12 cellular contexts compared by ENCODE assay signal in genomic region chr2:37225129-37225528, GRCh38. TPM values are rescaled to one million over a fixed set of nuclear protein-coding genes. Genes with fewer than 3 reads are reported as not detected.
DNase-seq lines count a peak whose midpoint lies in the region; ATAC-seq, FAIRE-seq and TF ChIP-seq lines count a peak whose summit lies in the region.
"Not testable (repeated sequence)": the region's sequence is repeated elsewhere in the genome, so short reads cannot be mapped to it uniquely, and the experiment has no call there.
"Had no signal": no experiment of that assay in that cellular context is flagged by ENCODE, and none has a peak within 500 bp of the region (broad histone marks: within the 10 kb centered on the region; RNA-seq: fewer than 3 reads in every experiment).

No MANE protein-coding gene starts in this region.

- H3K27ac ChIP-seq in HUES6 (ENCODE audit: low read depth, low read length) (peak overlapping the region; percentile 93), iPS-18a (ENCODE audit: low read length) (peak overlapping the region; percentile 8)
- H3K27ac ChIP-seq in K562 (ENCODE audit: extremely low read depth, low read depth, low read length), result not testable (repeated sequence)

- POLR2A ChIA-PET in Caco-2 (lab: Charles Lee); WTC11 (lab: Charles Lee); K562 (lab: Yijun Ruan, JAX); naive thymus-derived CD8-positive, alpha-beta T cell (lab: Charles Lee): not testable (repeated sequence)

- H3K4me2 ChIP-seq in K562 (ENCODE audit: insufficient read depth, low read length), result not testable (repeated sequence)

- not testable (repeated sequence) for ATAC-seq in WTC11; activated T-helper 17 cell treated with anti-CD3 and anti-CD28 coated beads, Interleukin-2, amount 50 U/mL, for 72 hours (replicated peaks); K562; naive thymus-derived CD8-positive, alpha-beta T cell

- TF ChIP-seq POLR2A in K562 (conservative IDR thresholded peaks at IDR 0.05), result not testable (repeated sequence)

- H3K4me1 ChIP-seq in Caco-2 (peaks cover 17% of the 10 kb centered on the region), HUES6 (ENCODE audit: control insufficient read depth, insufficient read depth, low read length) (peaks cover 46% of the 10 kb centered on the region), iPS-18a (ENCODE audit: control insufficient read depth, low read depth, low read length) (peaks cover 49% of the 10 kb centered on the region)
- H3K4me1 ChIP-seq in K562 (replicated peaks in 1 of 2; ENCODE audit: control insufficient read depth in 2 of 2, insufficient read depth in 2 of 2, low read length in 2 of 2), result not testable (repeated sequence)

- H3K9me3 Mint-ChIP-seq in Caco-2 (ENCODE audit: unreplicated experiment); WTC11; activated T-helper 17 cell treated with anti-CD3 and anti-CD28 coated beads, Interleukin-2, amount 50 U/mL, for 72 hours; naive thymus-derived CD8-positive, alpha-beta T cell; stimulated activated naive CD8-positive, alpha-beta T cell treated with anti-CD3 and anti-CD28 coated beads, Interleukin-15, Interleukin-2, amounts not matched to agents 100 ng/mL and 50 ng/mL, for 24 hours: not testable (repeated sequence)

- not testable (repeated sequence) for H3K27me3 Mint-ChIP-seq in Caco-2 (ENCODE audit: insufficient read depth, unreplicated experiment); WTC11 (ENCODE audit: low read depth); activated T-helper 17 cell treated with anti-CD3 and anti-CD28 coated beads, Interleukin-2, amount 50 U/mL, for 72 hours; naive thymus-derived CD8-positive, alpha-beta T cell; stimulated activated naive CD8-positive, alpha-beta T cell treated with anti-CD3 and anti-CD28 coated beads, Interleukin-15, Interleukin-2, amounts not matched to agents 100 ng/mL and 50 ng/mL, for 24 hours

- peak overlapping the region; percentile 63 for H3K27ac Mint-ChIP-seq in Caco-2 (ENCODE audit: unreplicated experiment)
- peak overlapping the region; percentile 96 for H3K27ac Mint-ChIP-seq in WTC11
- not testable (repeated sequence) for H3K27ac Mint-ChIP-seq in activated T-helper 17 cell treated with anti-CD3 and anti-CD28 coated beads, Interleukin-2, amount 50 U/mL, for 72 hours; stimulated activated naive CD8-positive, alpha-beta T cell treated with anti-CD3 and anti-CD28 coated beads, Interleukin-15, Interleukin-2, amounts not matched to agents 100 ng/mL and 50 ng/mL, for 24 hours
- H3K27ac Mint-ChIP-seq in naive thymus-derived CD8-positive, alpha-beta T cell, result peak overlapping the region in 4 of 10 donors; percentile 9 to 67 (median 30)

- H3K4me3 Mint-ChIP-seq in Caco-2 (ENCODE audit: unreplicated experiment) (peak overlapping the region; percentile 22), WTC11 (peak overlapping the region; percentile 54)
- H3K4me3 Mint-ChIP-seq in activated T-helper 17 cell treated with anti-CD3 and anti-CD28 coated beads, Interleukin-2, amount 50 U/mL, for 72 hours, result peak overlapping the region; percentile 25
- H3K4me3 Mint-ChIP-seq in naive thymus-derived CD8-positive, alpha-beta T cell, result peak overlapping the region in 9 of 10 donors; percentile 7 to 66 (median 42)
- H3K4me3 Mint-ChIP-seq in stimulated activated naive CD8-positive, alpha-beta T cell treated with anti-CD3 and anti-CD28 coated beads, Interleukin-15, Interleukin-2, amounts not matched to agents 100 ng/mL and 50 ng/mL, for 24 hours, result peak overlapping the region; percentile 0

- not testable (repeated sequence) for H3K27me3 ChIP-seq in Caco-2 (replicated peaks; ENCODE audit: control insufficient read depth, insufficient read depth, low read length); HUES6 (ENCODE audit: control insufficient read depth, insufficient read depth, low read length); K562 (ENCODE audit: control insufficient read depth in 2 of 2, insufficient read depth in 2 of 2, low read length in 2 of 2); iPS-18a (ENCODE audit: control insufficient read depth, insufficient read depth, low read length)

- H3K9me3 ChIP-seq in Caco-2; HUES6 (ENCODE audit: control insufficient read depth, insufficient read depth, low read depth, low read length); K562 (replicated peaks; ENCODE audit: control insufficient read depth, insufficient read depth, low read depth, low read length); iPS-18a (ENCODE audit: control insufficient read depth, low read depth, low read length): not testable (repeated sequence)

- H3K36me3 ChIP-seq in Caco-2 (ENCODE audit: control insufficient read depth, insufficient read depth, low read length), result peaks cover 11% of the 10 kb centered on the region
- H3K36me3 ChIP-seq in HUES6 (ENCODE audit: control insufficient read depth, insufficient read depth, low read length), result peaks cover 71% of the 10 kb centered on the region
- H3K36me3 ChIP-seq in K562 (ENCODE audit: control insufficient read depth, insufficient read depth, low read length), result peaks cover 85% of the 10 kb centered on the region
- H3K36me3 ChIP-seq in iPS-18a (ENCODE audit: control insufficient read depth, low read depth, low read length), result peaks cover 75% of the 10 kb centered on the region

- intact Hi-C loops in Caco-2 (cut with micrococcal nuclease; ENCODE audit: unreplicated experiment); K562 (cut with micrococcal nuclease): not testable (repeated sequence)

- H3K9ac ChIP-seq in HUES6 (ENCODE audit: low read length), result peak overlapping the region; percentile 82
- H3K9ac ChIP-seq in K562 (ENCODE audit: insufficient read depth in 1 of 2, low read depth in 2 of 2, low read length in 2 of 2), result not testable (repeated sequence)
- peak overlapping the region; percentile 4 for H3K9ac ChIP-seq in iPS-18a (ENCODE audit: low read length)

- no CpG with 5 or more reads among the region's 2 CpGs for WGBS in K562 (ENCODE audit: insufficient coverage, low coverage, missing lambda C conversion rate)

- not testable (repeated sequence) for H3K4me3 ChIP-seq in Caco-2 (ENCODE audit: low read depth, low read length); K562
- H3K4me3 ChIP-seq in HUES6 (ENCODE audit: low read depth, low read length), result peak overlapping the region; percentile 46
- peak overlapping the region; percentile 7 for H3K4me3 ChIP-seq in iPS-18a (ENCODE audit: low read length)

- not testable (repeated sequence) for BruUV-seq in Caco-2 (replicated peaks; lab: Mats Ljungman, UMichigan); K562 (replicated peaks; lab: Mats Ljungman, UMichigan)

- DNase-seq in Caco-2; WTC11 (ENCODE audit: low spot score); K562 (ENCODE audit: extremely low read depth in 1 of 4, low spot score in 3 of 4); naive thymus-derived CD8-positive, alpha-beta T cell: not testable (repeated sequence)

- peaks cover 77% of the 10 kb centered on the region for H3K79me2 ChIP-seq in K562 (ENCODE audit: control insufficient read depth, insufficient read depth, low read length)

- H2AFZ ChIP-seq in K562 (ENCODE audit: low read depth, low read length), result not testable (repeated sequence)

- H3K4me1 Mint-ChIP-seq in Caco-2 (ENCODE audit: low read depth, unreplicated experiment), result peaks cover 15% of the 10 kb centered on the region
- H3K4me1 Mint-ChIP-seq in WTC11, result peaks cover 67% of the 10 kb centered on the region
- peaks cover 26% of the 10 kb centered on the region for H3K4me1 Mint-ChIP-seq in activated T-helper 17 cell treated with anti-CD3 and anti-CD28 coated beads, Interleukin-2, amount 50 U/mL, for 72 hours
- peaks cover 26 to 70% (median 59%) of the 10 kb centered on the region in 4 donors for H3K4me1 Mint-ChIP-seq in naive thymus-derived CD8-positive, alpha-beta T cell
- H3K4me1 Mint-ChIP-seq in stimulated activated naive CD8-positive, alpha-beta T cell treated with anti-CD3 and anti-CD28 coated beads, Interleukin-15, Interleukin-2, amounts not matched to agents 100 ng/mL and 50 ng/mL, for 24 hours (ENCODE audit: low read depth), result peaks cover 73% of the 10 kb centered on the region

- not testable (repeated sequence) for TF ChIP-seq CTCF in Caco-2 (IDR thresholded peaks at IDR 0.05; ENCODE audit: insufficient read depth in 1 of 2, low read depth in 1 of 2, low read length in 1 of 2, severe bottlenecking in 1 of 2, unreplicated experiment in 1 of 2); WTC11 (IDR thresholded peaks at IDR 0.05); K562 (IDR thresholded peaks at IDR 0.05 in 2 of 3, conservative IDR thresholded peaks at IDR 0.05 in 1 of 3; ENCODE audit: insufficient read depth in 2 of 3, low read depth in 1 of 3, low read length in 3 of 3)

- in situ Hi-C loops in K562 (cut with MboI), result not testable (repeated sequence)

- peaks cover 12% of the 10 kb centered on the region; the same call in 1 of the 2 replicates for H4K20me1 ChIP-seq in K562 (replicated peaks; ENCODE audit: control insufficient read depth, insufficient read depth, low read length)

- H3K36me3 Mint-ChIP-seq in Caco-2 (ENCODE audit: insufficient read depth, unreplicated experiment) (peaks cover 64% of the 10 kb centered on the region), WTC11 (peaks cover 68% of the 10 kb centered on the region)
- H3K36me3 Mint-ChIP-seq in activated T-helper 17 cell treated with anti-CD3 and anti-CD28 coated beads, Interleukin-2, amount 50 U/mL, for 72 hours (ENCODE audit: low read depth), result peaks cover 92% of the 10 kb centered on the region
- peaks cover 13 to 78% (median 43%) of the 10 kb centered on the region in 3 donors for H3K36me3 Mint-ChIP-seq in naive thymus-derived CD8-positive, alpha-beta T cell
- H3K36me3 Mint-ChIP-seq in stimulated activated naive CD8-positive, alpha-beta T cell treated with anti-CD3 and anti-CD28 coated beads, Interleukin-15, Interleukin-2, amounts not matched to agents 100 ng/mL and 50 ng/mL, for 24 hours (ENCODE audit: low read depth), result peaks cover 81% of the 10 kb centered on the region

- FAIRE-seq in K562 (lab: Jason Lieb, UNC), result not testable (repeated sequence)

- CTCF ChIA-PET in Caco-2 (lab: Charles Lee); WTC11 (lab: Charles Lee); K562 (lab: Yijun Ruan, JAX; ENCODE audit: low intra/inter-chr PET ratio): not testable (repeated sequence)

- TF ChIP-seq EP300 in K562 (IDR thresholded peaks at IDR 0.05; ENCODE audit: low read length), result not testable (repeated sequence)

- H3K9me1 ChIP-seq in K562 (ENCODE audit: control insufficient read depth, insufficient read depth, low read length), result not testable (repeated sequence)

- not testable (repeated sequence) for TF ChIP-seq RAD21 in K562 (CRISPR knock-in tag; conservative IDR thresholded peaks at IDR 0.05 in 1 of 2, IDR thresholded peaks at IDR 0.05 in 1 of 2)

RNA-seq across cellular contexts. Expression of gene CEBPZ, which starts 6.3 kb away (rescaled TPM):
- total RNA-seq in Caco-2 (2022) (93.3 and 95.4 TPM in 2 replicates), WTC11 (2021) (127 to 146 TPM (median 132 TPM) in 3 replicates), K562 (2014; rRNA removed) (63.5 and 77.1 TPM in 2 replicates), K562 (2014; rRNA removed; fragmentation: Illumina TruSeq; extraction: Trizol) (160 and 192 TPM in 2 replicates), K562 (2015; rRNA removed; fragmentation: Illumina TruSeq; extraction: Trizol) (111 and 118 TPM in 2 replicates), K562 (2021) (84.9 and 91.4 TPM in 2 replicates)
- 10 to 100 TPM; 55.6 to 68.3 TPM for total RNA-seq in activated T-helper 17 cell treated with anti-CD3 and anti-CD28 coated beads, Interleukin-2, amount 50 U/mL, for 72 hours
- total RNA-seq in K562 (2011; cell fraction: chromatin; rRNA removed; ENCODE audit: low replicate concordance), result 13.4 and 61.1 TPM in 2 replicates
- 8.3 and 12.1 TPM in 2 replicates for total RNA-seq in K562 (2011; cell fraction: nucleolus; rRNA removed)
- 13.3 and 14.9 TPM in 2 replicates for total RNA-seq in K562 (2011; cell fraction: nucleoplasm; rRNA removed)
- polyA plus RNA-seq in K562 (2011; rRNA removed) (30.2 and 49.7 TPM in 2 replicates), K562 (2014; fragmentation: Illumina TruSeq; extraction: Trizol) (74.8 and 82.8 TPM in 2 replicates), K562 (2014; fragmentation: Nextera tagmentation; extraction: Ambion mirVana) (100 to 1,000 TPM in 1 of 2 experiments, 10 to 100 TPM in 1; 56.5 to 102 TPM), K562 (2014; rRNA removed) (63.3 and 68.1 TPM in 2 replicates)
- 4.9 and 10.4 TPM in 2 replicates for polyA plus RNA-seq in K562 (2011; cell fraction: cytosol; rRNA removed)
- polyA plus RNA-seq in K562 (2011; cell fraction: nucleus; rRNA removed), result 11.9 and 15.1 TPM in 2 replicates
- polyA plus RNA-seq in K562 (2012), result 34.5 and 67.0 TPM in 2 replicates
- polyA minus RNA-seq in K562 (2011; rRNA and poly(A)+ RNA removed), result 84.8 and 89.3 TPM in 2 replicates
- polyA minus RNA-seq in K562 (2011; cell fraction: cytosol; rRNA and poly(A)+ RNA removed), result 21.9 and 29.8 TPM in 2 replicates
- 25.4 and 50.1 TPM in 2 replicates for polyA minus RNA-seq in K562 (2011; cell fraction: nucleus; rRNA and poly(A)+ RNA removed)
- 10 to 100 TPM; 88.4 to 98.5 TPM for total RNA-seq in naive thymus-derived CD8-positive, alpha-beta T cell
- 10 to 100 TPM; 24.3 to 37.8 (median 25.7) TPM for polyA plus RNA-seq in naive thymus-derived CD8-positive, alpha-beta T cell

RNA-seq across cellular contexts. Expression of gene NDUFAF7, which starts 6.3 kb away (rescaled TPM):
- total RNA-seq in Caco-2 (2022) (34.3 and 38.0 TPM in 2 replicates), WTC11 (2021) (42.9 to 57.8 TPM (median 44.9 TPM) in 3 replicates), K562 (2014; rRNA removed) (12.9 and 14.9 TPM in 2 replicates), K562 (2014; rRNA removed; fragmentation: Illumina TruSeq; extraction: Trizol) (29.3 and 31.5 TPM in 2 replicates), K562 (2015; rRNA removed; fragmentation: Illumina TruSeq; extraction: Trizol) (23.4 and 23.9 TPM in 2 replicates), K562 (2021) (20.7 and 23.4 TPM in 2 replicates)
- total RNA-seq in activated T-helper 17 cell treated with anti-CD3 and anti-CD28 coated beads, Interleukin-2, amount 50 U/mL, for 72 hours, result 10 to 100 TPM; 21.9 to 29.8 TPM
- total RNA-seq in K562 (2011; cell fraction: chromatin; rRNA removed; ENCODE audit: low replicate concordance), result 30.1 and 66.7 TPM in 2 replicates
- total RNA-seq in K562 (2011; cell fraction: nucleolus; rRNA removed), result 13.5 and 14.5 TPM in 2 replicates
- total RNA-seq in K562 (2011; cell fraction: nucleoplasm; rRNA removed), result 26.2 and 32.9 TPM in 2 replicates
- polyA plus RNA-seq in K562 (2011; rRNA removed) (31.9 and 41.6 TPM in 2 replicates), K562 (2014; fragmentation: Illumina TruSeq; extraction: Trizol) (20.6 and 22.1 TPM in 2 replicates), K562 (2014; fragmentation: Nextera tagmentation; extraction: Ambion mirVana) (10 to 100 TPM; 18.9 to 25.0 TPM), K562 (2014; rRNA removed) (30.1 and 34.3 TPM in 2 replicates)
- 9.5 and 21.3 TPM in 2 replicates for polyA plus RNA-seq in K562 (2011; cell fraction: cytosol; rRNA removed)
- 58.5 and 62.5 TPM in 2 replicates for polyA plus RNA-seq in K562 (2011; cell fraction: nucleus; rRNA removed)
- 11.7 and 12.4 TPM in 2 replicates for polyA plus RNA-seq in K562 (2012)
- polyA minus RNA-seq in K562 (2011; rRNA and poly(A)+ RNA removed), result 22.2 and 24.5 TPM in 2 replicates
- polyA minus RNA-seq in K562 (2011; cell fraction: cytosol; rRNA and poly(A)+ RNA removed), result 7.1 and 12.5 TPM in 2 replicates
- 16.6 and 21.5 TPM in 2 replicates for polyA minus RNA-seq in K562 (2011; cell fraction: nucleus; rRNA and poly(A)+ RNA removed)
- total RNA-seq in naive thymus-derived CD8-positive, alpha-beta T cell, result 10 to 100 TPM; 32.4 to 35.2 TPM
- 1 to 10 TPM; 5.7 to 9.5 (median 8.4) TPM for polyA plus RNA-seq in naive thymus-derived CD8-positive, alpha-beta T cell

RNA-seq across cellular contexts. Expression of gene CEBPZOS, which starts 28.8 kb away (rescaled TPM):
- total RNA-seq in Caco-2 (2022) (55.3 and 56.0 TPM in 2 replicates), WTC11 (2021) (123 to 136 TPM (median 129 TPM) in 3 replicates), K562 (2014; rRNA removed) (19.7 and 21.7 TPM in 2 replicates), K562 (2014; rRNA removed; fragmentation: Illumina TruSeq; extraction: Trizol) (41.5 and 46.3 TPM in 2 replicates), K562 (2015; rRNA removed; fragmentation: Illumina TruSeq; extraction: Trizol) (28.5 and 32.1 TPM in 2 replicates), K562 (2021) (48.0 and 48.9 TPM in 2 replicates)
- total RNA-seq in activated T-helper 17 cell treated with anti-CD3 and anti-CD28 coated beads, Interleukin-2, amount 50 U/mL, for 72 hours, result 10 to 100 TPM; 44.5 to 49.6 TPM
- 12.3 and 36.1 TPM in 2 replicates for total RNA-seq in K562 (2011; cell fraction: chromatin; rRNA removed; ENCODE audit: low replicate concordance)
- total RNA-seq in K562 (2011; cell fraction: nucleolus; rRNA removed), result 9.2 and 9.7 TPM in 2 replicates
- 19.1 and 39.8 TPM in 2 replicates for total RNA-seq in K562 (2011; cell fraction: nucleoplasm; rRNA removed)
- polyA plus RNA-seq in K562 (2011; rRNA removed) (48.8 and 53.7 TPM in 2 replicates), K562 (2014; fragmentation: Illumina TruSeq; extraction: Trizol) (46.4 and 59.2 TPM in 2 replicates), K562 (2014; fragmentation: Nextera tagmentation; extraction: Ambion mirVana) (10 to 100 TPM; 28.5 to 64.8 TPM), K562 (2014; rRNA removed) (46.7 and 62.4 TPM in 2 replicates)
- polyA plus RNA-seq in K562 (2011; cell fraction: cytosol; rRNA removed), result 23.3 and 50.1 TPM in 2 replicates
- polyA plus RNA-seq in K562 (2011; cell fraction: nucleus; rRNA removed), result 16.3 and 20.8 TPM in 2 replicates
- 31.6 and 62.8 TPM in 2 replicates for polyA plus RNA-seq in K562 (2012)
- polyA minus RNA-seq in K562 (2011; rRNA and poly(A)+ RNA removed), result 26.2 and 26.4 TPM in 2 replicates
- polyA minus RNA-seq in K562 (2011; cell fraction: cytosol; rRNA and poly(A)+ RNA removed), result 9.2 and 17.2 TPM in 2 replicates
- 6.5 and 10.9 TPM in 2 replicates for polyA minus RNA-seq in K562 (2011; cell fraction: nucleus; rRNA and poly(A)+ RNA removed)
- 10 to 100 TPM; 42.3 to 45.4 TPM for total RNA-seq in naive thymus-derived CD8-positive, alpha-beta T cell
- 10 to 100 TPM; 43.0 to 44.5 (median 43.8) TPM for polyA plus RNA-seq in naive thymus-derived CD8-positive, alpha-beta T cell

RNA-seq across cellular contexts. Expression of gene SULT6B1, which starts 36.7 kb away (rescaled TPM):
- total RNA-seq in Caco-2 (2022) (not detected in 2 replicates), WTC11 (2021) (not detected in 3 replicates), K562 (2014; rRNA removed) (not detected in 2 replicates), K562 (2014; rRNA removed; fragmentation: Illumina TruSeq; extraction: Trizol) (not detected in 2 replicates), K562 (2015; rRNA removed; fragmentation: Illumina TruSeq; extraction: Trizol) (not detected in 2 replicates), K562 (2021) (not detected in 2 replicates)
- total RNA-seq in activated T-helper 17 cell treated with anti-CD3 and anti-CD28 coated beads, Interleukin-2, amount 50 U/mL, for 72 hours, result not detected
- not detected in 2 replicates for total RNA-seq in K562 (2011; cell fraction: chromatin; rRNA removed; ENCODE audit: low replicate concordance)
- not detected in 2 replicates for total RNA-seq in K562 (2011; cell fraction: nucleolus; rRNA removed)
- not detected in 2 replicates for total RNA-seq in K562 (2011; cell fraction: nucleoplasm; rRNA removed)
- polyA plus RNA-seq in K562 (2011; rRNA removed) (not detected in 2 replicates), K562 (2014; fragmentation: Illumina TruSeq; extraction: Trizol) (not detected in 2 replicates), K562 (2014; fragmentation: Nextera tagmentation; extraction: Ambion mirVana) (not detected), K562 (2014; rRNA removed) (not detected in 2 replicates)
- not detected in 2 replicates for polyA plus RNA-seq in K562 (2011; cell fraction: cytosol; rRNA removed)
- not detected in 2 replicates for polyA plus RNA-seq in K562 (2011; cell fraction: nucleus; rRNA removed)
- not detected in 2 replicates for polyA plus RNA-seq in K562 (2012)
- polyA minus RNA-seq in K562 (2011; rRNA and poly(A)+ RNA removed), result not detected in 2 replicates
- not detected in 2 replicates for polyA minus RNA-seq in K562 (2011; cell fraction: cytosol; rRNA and poly(A)+ RNA removed)
- polyA minus RNA-seq in K562 (2011; cell fraction: nucleus; rRNA and poly(A)+ RNA removed), result not detected in 2 replicates
- total RNA-seq in naive thymus-derived CD8-positive, alpha-beta T cell, result not detected
- polyA plus RNA-seq in naive thymus-derived CD8-positive, alpha-beta T cell, result not detected
- total RNA-seq: A673, H7, PC-9 had no signal
- polyA plus RNA-seq: IgD-negative memory B cell had no signal

Comparison
In these comparisons a context has a peak if more than half of its experiments do, and no peak if none do; other contexts are left out.
1. H3K4me3 Mint-ChIP-seq: peak in every context shown above with its lines; median percentile 54 in WTC11; 42 in naive thymus-derived CD8-positive, alpha-beta T cell; 25 in activated T-helper 17 cell treated with anti-CD3 and anti-CD28 coated beads, Interleukin-2, amount 50 U/mL, for 72 hours; 22 in Caco-2; 0 in stimulated activated naive CD8-positive, alpha-beta T cell treated with anti-CD3 and anti-CD28 coated beads, Interleukin-15, Interleukin-2, amounts not matched to agents 100 ng/mL and 50 ng/mL, for 24 hours.